In the genomic region with DNA sequence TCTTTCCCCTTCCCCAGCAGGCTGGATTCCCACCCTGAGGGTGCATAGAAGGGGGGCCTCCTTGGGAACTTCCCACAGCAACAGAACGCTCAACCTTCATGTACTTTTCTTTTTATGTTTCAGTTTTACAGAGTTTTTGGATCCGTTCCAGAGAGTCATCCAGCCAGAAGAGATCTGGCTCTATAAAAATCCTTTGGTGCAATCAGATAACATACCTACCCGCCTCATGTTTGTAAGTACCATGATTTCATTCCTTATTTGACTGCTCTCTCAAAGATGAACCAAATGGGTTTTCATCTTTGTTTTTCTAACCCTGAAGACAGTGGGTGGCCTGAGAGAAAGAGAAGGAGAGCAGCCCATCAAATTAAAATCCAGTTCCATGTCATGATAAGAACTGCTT, we compare ENCODE assay signal across 23 cellular contexts. TPM values are rescaled to one million over a fixed set of nuclear protein-coding genes. Genes with fewer than 3 reads are reported as not detected.
DNase-seq lines count a peak whose midpoint lies in the region; ATAC-seq and TF ChIP-seq lines count a peak whose summit lies in the region.
"Had no signal": no experiment of that assay in that cellular context is flagged by ENCODE, and none has a peak within 500 bp of the region (broad histone marks: within the 10 kb centered on the region; RNA-seq: fewer than 3 reads in every experiment).

No MANE protein-coding gene starts in this region.

- no peaks in the 10 kb centered on the region for H3K27me3 Mint-ChIP-seq in MCF 10A (ENCODE audit: insufficient read depth, unreplicated experiment)
- peaks cover 3% of the 10 kb centered on the region for H3K27me3 Mint-ChIP-seq in CD8-positive, alpha-beta T cell (ENCODE audit: low read depth)
- H3K27me3 Mint-ChIP-seq: activated CD4-positive, alpha-beta memory T cell treated with anti-CD3 and anti-CD28 coated beads for 36 hours; T-helper 17 cell had no signal

- no peak overlapping the region for H2AFZ ChIP-seq in smooth muscle cell (ENCODE audit: low read depth)

- no peak overlapping the region for H3K4me2 ChIP-seq in smooth muscle cell
- H3K4me2 ChIP-seq: KMS-11 had no signal

- H3K9me3 Mint-ChIP-seq in MCF 10A (ENCODE audit: unreplicated experiment) = peaks cover 14% of the 10 kb centered on the region
- no peaks in the 10 kb centered on the region for H3K9me3 Mint-ChIP-seq in CD8-positive, alpha-beta T cell
- H3K9me3 Mint-ChIP-seq: activated CD4-positive, alpha-beta memory T cell treated with anti-CD3 and anti-CD28 coated beads for 36 hours; endodermal cell; nephron progenitor cell had no signal

- peak overlapping the region; percentile 39 for H3K4me3 Mint-ChIP-seq in MCF 10A (ENCODE audit: unreplicated experiment)
- no peak overlapping the region for H3K4me3 Mint-ChIP-seq in CD8-positive, alpha-beta T cell
- H3K4me3 Mint-ChIP-seq: activated CD4-positive, alpha-beta memory T cell treated with anti-CD3 and anti-CD28 coated beads for 36 hours; endodermal cell; nephron progenitor cell; T-helper 17 cell; WTC11 had no signal

- H3K4me1 Mint-ChIP-seq in MCF 10A (ENCODE audit: insufficient read depth, unreplicated experiment) = peaks cover 53% of the 10 kb centered on the region
- no peaks in the 10 kb centered on the region for H3K4me1 Mint-ChIP-seq in CD8-positive, alpha-beta T cell (ENCODE audit: low read depth)
- H3K4me1 Mint-ChIP-seq: nephron progenitor cell, T-helper 17 cell had no signal

- POLR2A ChIA-PET in MCF 10A (lab: Yijun Ruan, JAX) = interaction anchor here (0.9 to 7.6 kb wide), 4 partner anchors 11 to 229 kb away, joined by 3 to 38 read pairs (median 4); no protein-coding TSS in a partner anchor
- POLR2A ChIA-PET in CD8-positive, alpha-beta T cell (lab: Charles Lee) = no interaction called here

- H3K27ac Mint-ChIP-seq in MCF 10A (ENCODE audit: low read depth, unreplicated experiment) = peak overlapping the region; percentile 93
- no peak overlapping the region for H3K27ac Mint-ChIP-seq in CD8-positive, alpha-beta T cell
- H3K27ac Mint-ChIP-seq: activated CD4-positive, alpha-beta memory T cell treated with anti-CD3 and anti-CD28 coated beads for 36 hours; endodermal cell; nephron progenitor cell; T-helper 17 cell; WTC11 had no signal

- H3K36me3 Mint-ChIP-seq in MCF 10A (ENCODE audit: insufficient read depth, unreplicated experiment) = peaks cover 5% of the 10 kb centered on the region
- no peaks in the 10 kb centered on the region for H3K36me3 Mint-ChIP-seq in CD8-positive, alpha-beta T cell
- H3K36me3 Mint-ChIP-seq: activated CD4-positive, alpha-beta memory T cell treated with anti-CD3 and anti-CD28 coated beads for 36 hours; WTC11 had no signal

- H3K9me3 ChIP-seq in breast epithelium = no peaks in the 10 kb centered on the region
- no peaks in the 10 kb centered on the region for H3K9me3 ChIP-seq in RWPE2 (ENCODE audit: severe bottlenecking)
- H3K9me3 ChIP-seq in smooth muscle cell (replicated peaks; ENCODE audit: low read depth) = no peaks in the 10 kb centered on the region
- H3K9me3 ChIP-seq in CD8-positive, alpha-beta T cell (ENCODE audit: low read length) = no peaks in the 10 kb centered on the region
- no peaks in the 10 kb centered on the region for H3K9me3 ChIP-seq in heart right ventricle
- H3K9me3 ChIP-seq: ascending aorta, vagina had no signal

- ATAC-seq in RWPE2 (ENCODE audit: low read depth) = no peak
- no peak for ATAC-seq in CD8-positive, alpha-beta T cell
- no peak for ATAC-seq in heart right ventricle
- ATAC-seq: left cardiac atrium, T-helper 17 cell, WTC11 had no signal

- H3F3A ChIP-seq in smooth muscle cell (ENCODE audit: low read depth) = no peaks in the 10 kb centered on the region

- peaks cover 0 to 4% of the 10 kb centered on the region in 2 donors for H3K27me3 ChIP-seq in breast epithelium
- H3K27me3 ChIP-seq in RWPE2 (ENCODE audit: insufficient read depth, poor library complexity, severe bottlenecking) = no peaks in the 10 kb centered on the region
- no peaks in the 10 kb centered on the region for H3K27me3 ChIP-seq in smooth muscle cell (ENCODE audit: low read depth)
- H3K27me3 ChIP-seq in CD8-positive, alpha-beta T cell (ENCODE audit: insufficient read depth, low read length) = no peaks in the 10 kb centered on the region
- H3K27me3 ChIP-seq in heart right ventricle = peaks cover 0 to 9% (median 0%) of the 10 kb centered on the region in 7 donors
- H3K27me3 ChIP-seq: ascending aorta, vagina had no signal

- H3K79me2 ChIP-seq in smooth muscle cell (ENCODE audit: low read depth) = no peaks in the 10 kb centered on the region

- CTCF ChIA-PET in MCF 10A (lab: Yijun Ruan, JAX) = interaction anchor here (0.5 to 1.0 kb wide), 2 partner anchors 9 to 348 kb away, joined by 3 read pairs; no protein-coding TSS in a partner anchor
- CTCF ChIA-PET in CD8-positive, alpha-beta T cell (lab: Charles Lee) = no interaction called here

- H3K36me3 ChIP-seq in breast epithelium (no peaks in the 10 kb centered on the region), RWPE2 (ENCODE audit: low read depth) (peaks cover 6% of the 10 kb centered on the region; the same call in 1 of the 2 replicates), smooth muscle cell (ENCODE audit: low read depth) (no peaks in the 10 kb centered on the region), heart right ventricle (no peaks in the 10 kb centered on the region)
- H3K36me3 ChIP-seq in CD8-positive, alpha-beta T cell (ENCODE audit: insufficient read depth, low read length) = no peaks in the 10 kb centered on the region
- H3K36me3 ChIP-seq: ascending aorta, vagina had no signal

- H3K9ac ChIP-seq in smooth muscle cell (ENCODE audit: low read depth) = peak overlapping the region; percentile 38
- H3K9ac ChIP-seq: KMS-11 had no signal

- DNase-seq in MCF 10A (ENCODE audit: unreplicated experiment) = peak; percentile 5
- no peak for DNase-seq in breast epithelium (ENCODE audit: low spot score in 2 of 2)
- no peak for DNase-seq in RWPE2 (ENCODE audit: low spot score)
- no peak for DNase-seq in epithelial cell of prostate (ENCODE audit: low read depth, low spot score)
- DNase-seq in smooth muscle cell (lab: John Stamatoyannopoulos, UW; ENCODE audit: unreplicated experiment) = no peak
- DNase-seq in anterior cingulate cortex (lab: John Stamatoyannopoulos, UW) = no peak
- no peak for DNase-seq in CD8-positive, alpha-beta T cell
- no peak for DNase-seq in heart right ventricle
- DNase-seq: activated CD4-positive, alpha-beta memory T cell treated with anti-CD3 and anti-CD28 coated beads for 36 hours; activated naive CD4-positive, alpha-beta T cell; endodermal cell; left cardiac atrium; midbrain; NCI-H1105 treated with DMSO at 0.1 percent for 48 hours; NCI-H2107; nephron progenitor cell; stimulated activated CD4-positive, alpha-beta T cell treated with anti-CD3 and anti-CD28 coated beads, Interleukin-12 subunit alpha, Interleukin-12 subunit beta, amount 100 ng/mL, for 4 hours; T-helper 17 cell had no signal

- 81% methylated on average over 3 of the region's 3 CpGs for WGBS in smooth muscle cell (ENCODE audit: low lambda C conversion rate)
- 49 to 55% methylated on average over 3 of the region's 3 CpGs for WGBS in heart right ventricle, 2 donors

- no peaks in the 10 kb centered on the region for H4K20me1 ChIP-seq in smooth muscle cell (ENCODE audit: low read depth)

- no peaks in the 10 kb centered on the region for H3K4me1 ChIP-seq in breast epithelium
- H3K4me1 ChIP-seq in RWPE2 (ENCODE audit: insufficient read depth, poor library complexity, severe bottlenecking) = peaks cover 52% of the 10 kb centered on the region
- peaks cover 10% of the 10 kb centered on the region for H3K4me1 ChIP-seq in smooth muscle cell (ENCODE audit: low read depth)
- H3K4me1 ChIP-seq in CD8-positive, alpha-beta T cell (ENCODE audit: insufficient read depth, low read length) = no peaks in the 10 kb centered on the region
- H3K4me1 ChIP-seq in heart right ventricle = no peaks in the 10 kb centered on the region
- H3K4me1 ChIP-seq: ascending aorta, vagina had no signal

- TF ChIP-seq POLR2A in breast epithelium (IDR thresholded peaks at IDR 0.05) = no peak

- BruUV-seq in MCF 10A (replicated peaks; lab: Mats Ljungman, UMichigan) = TSS peak; percentile 64

- H3K4me3 ChIP-seq in breast epithelium (no peak overlapping the region), RWPE2 (ENCODE audit: severe bottlenecking) (no peak overlapping the region), smooth muscle cell (no peak overlapping the region), heart right ventricle (no peak overlapping the region)
- H3K4me3 ChIP-seq in CD8-positive, alpha-beta T cell (ENCODE audit: low read depth, low read length) = no peak overlapping the region
- H3K4me3 ChIP-seq: ascending aorta, vagina had no signal

- TF ChIP-seq CTCF in MCF 10A (IDR thresholded peaks at IDR 0.05; ENCODE audit: unreplicated experiment) (no peak), breast epithelium (IDR thresholded peaks at IDR 0.05) (no peak), RWPE2 (IDR thresholded peaks at IDR 0.05; ENCODE audit: poor library complexity, severe bottlenecking) (no peak), smooth muscle cell (IDR thresholded peaks at IDR 0.05; ENCODE audit: borderline replicate concordance, insufficient read depth, poor library complexity, severe bottlenecking) (no peak), heart right ventricle (IDR thresholded peaks at IDR 0.05) (no peak)
- no peak for TF ChIP-seq CTCF in CD8-positive, alpha-beta T cell (IDR thresholded peaks at IDR 0.05)

- H3K27ac ChIP-seq in breast epithelium (no peak overlapping the region), RWPE2 (ENCODE audit: poor library complexity, severe bottlenecking) (peak overlapping the region; percentile 79), epithelial cell of prostate (peak overlapping the region; percentile 84), smooth muscle cell (ENCODE audit: low read depth) (peak overlapping the region; percentile 88), heart right ventricle (no peak overlapping the region)
- no peak overlapping the region for H3K27ac ChIP-seq in CD8-positive, alpha-beta T cell (ENCODE audit: low read depth, low read length)
- H3K27ac ChIP-seq: ascending aorta, KMS-11, vagina had no signal

- intact Hi-C loops in MCF 10A (cut with micrococcal nuclease) = no loop called here
- intact Hi-C loops in breast epithelium (cut with DNase I; ENCODE audit: low total_unique reads) = no loop called here
- intact Hi-C loops in CD8-positive, alpha-beta T cell (cut with DNase I, micrococcal nuclease) = no loop called here
- intact Hi-C loops in heart right ventricle (cut with DNase I) = no loop called here

RNA-seq across cellular contexts. Expression of a gene that starts 46.7 kb away (rescaled TPM):
- total RNA-seq in MCF 10A (2022) (0.86 and 1.3 TPM in 2 replicates), breast epithelium (not detected), smooth muscle cell (27.2 and 27.4 TPM in 2 replicates), heart right ventricle (not detected)
- polyA plus RNA-seq in smooth muscle cell (28.9 and 33.5 TPM in 2 replicates), heart right ventricle (not detected)
- total RNA-seq in CD8-positive, alpha-beta T cell = not detected
- total RNA-seq: activated CD4-positive, alpha-beta memory T cell treated with anti-CD3 and anti-CD28 coated beads for 36 hours; ascending aorta; left cardiac atrium; OCI-LY7; T-helper 17 cell had no signal

Comparison
In these comparisons a context has a peak if more than half of its experiments do, and no peak if none do; other contexts are left out.
1. H3K27ac ChIP-seq: peak in RWPE2 (single experiment), epithelial cell of prostate (single experiment) and smooth muscle cell (single experiment); none in breast epithelium (0 of 2), CD8-positive, alpha-beta T cell (single experiment) and heart right ventricle (0 of 10).
2. RNA of a gene that starts 46.7 kb away (total RNA-seq): 27.2 to 27.4 TPM in smooth muscle cell; 0.86 to 1.3 TPM in MCF 10A, not detected in breast epithelium, not detected in CD8-positive, alpha-beta T cell and not detected in heart right ventricle; every median in the first group is over 10 times any median in the second.